In the genomic region with DNA sequence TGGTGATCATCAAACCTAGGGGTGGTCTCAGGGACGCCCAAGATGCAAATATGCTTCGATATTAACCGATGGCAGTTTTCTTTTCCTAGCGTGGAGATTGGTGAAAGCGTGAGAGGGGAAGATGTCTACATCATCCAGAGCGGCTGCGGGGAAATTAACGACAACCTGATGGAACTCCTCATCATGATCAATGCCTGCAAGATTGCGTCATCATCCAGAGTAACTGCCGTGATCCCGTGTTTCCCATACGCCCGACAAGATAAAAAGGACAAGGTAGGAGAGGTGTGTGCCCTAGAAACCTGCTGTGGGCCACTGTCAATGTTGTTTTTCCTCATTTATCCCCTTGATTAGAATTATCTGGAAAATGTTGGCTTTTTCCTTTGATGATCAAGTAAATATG, we compare ENCODE assay signal across 6 cellular contexts.
"Had no signal": no experiment of that assay in that cellular context is flagged by ENCODE, and none has a peak within 500 bp of the region (broad histone marks: within the 10 kb centered on the region; RNA-seq: fewer than 3 reads in every experiment).

No MANE protein-coding gene starts in this region.

- FAIRE-seq: H54 had no signal

- H3K27me3 Mint-ChIP-seq: IgD-negative memory B cell had no signal

- DNase-seq: GM23248, GOT3, H9, KG1 had no signal

- H3K27ac ChIP-seq: GM23248 had no signal

- H3K4me1 Mint-ChIP-seq: H9 had no signal

- H3K4me3 ChIP-seq: GM23248 had no signal

- H2AFZ ChIP-seq: GM23248 had no signal

- H3K27ac Mint-ChIP-seq: H9, IgD-negative memory B cell had no signal

- H3K4me3 Mint-ChIP-seq: H9, IgD-negative memory B cell had no signal

- H3K9ac ChIP-seq: GM23248 had no signal
